16 cellular contexts compared by ENCODE assay signal in genomic region chr1:181073638-181074037, GRCh38. TPM values are rescaled to one million over a fixed set of nuclear protein-coding genes. Genes with fewer than 3 reads are reported as not detected.
DNase-seq lines count a peak whose midpoint lies in the region; ATAC-seq, FAIRE-seq and TF ChIP-seq lines count a peak whose summit lies in the region.
"Had no signal": no experiment of that assay in that cellular context is flagged by ENCODE, and none has a peak within 500 bp of the region (broad histone marks: within the 10 kb centered on the region; RNA-seq: fewer than 3 reads in every experiment).

No MANE protein-coding gene starts in this region.

- H3K79me1 ChIP-seq in trophoblast cell (ENCODE audit: low read length): peaks cover 8% of the 10 kb centered on the region

- H3K4me1 ChIP-seq in prostate gland (replicated peaks) (no peaks in the 10 kb centered on the region), upper lobe of left lung (no peaks in the 10 kb centered on the region), trophoblast cell (ENCODE audit: control insufficient read depth in 1 of 2, insufficient read depth in 2 of 2, low read length in 2 of 2) (peaks cover 6 to 11% of the 10 kb centered on the region in 2 experiments)

- H3K27me3 ChIP-seq in prostate gland (replicated peaks; ENCODE audit: insufficient read depth): no peaks in the 10 kb centered on the region
- H3K27me3 ChIP-seq in upper lobe of left lung: no peaks in the 10 kb centered on the region
- no peaks in the 10 kb centered on the region for H3K27me3 ChIP-seq in trophoblast cell (ENCODE audit: insufficient read depth, low read length)
- H3K27me3 ChIP-seq: cardiac muscle cell had no signal

- H3K23ac ChIP-seq in trophoblast cell (ENCODE audit: low read length): no peak overlapping the region

- no peak for TF ChIP-seq EP300 in upper lobe of left lung (IDR thresholded peaks at IDR 0.05)

- no peak overlapping the region for H2BK5ac ChIP-seq in trophoblast cell (ENCODE audit: low read depth, low read length, poor library complexity)

- H3K79me2 ChIP-seq in trophoblast cell (ENCODE audit: control insufficient read depth, insufficient read depth, low read length, poor library complexity): no peaks in the 10 kb centered on the region

- ATAC-seq in upper lobe of left lung (ENCODE audit: low FRiP score in 2 of 2): no peak
- ATAC-seq: CD8-positive, alpha-beta T cell; esophagus mucosa had no signal

- H3K4ac ChIP-seq in trophoblast cell (ENCODE audit: low read depth, low read length): no peak overlapping the region

- H3K4me2 ChIP-seq in trophoblast cell (ENCODE audit: low read length): no peak overlapping the region

- no peak overlapping the region for H3K9ac ChIP-seq in trophoblast cell (ENCODE audit: low read length)

- H3K27ac ChIP-seq in prostate gland (peak overlapping the region in 1 of 2 donors; percentile 15), upper lobe of left lung (no peak overlapping the region), trophoblast cell (ENCODE audit: low read depth, low read length) (no peak overlapping the region)
- H3K27ac ChIP-seq: cardiac muscle cell had no signal

- TF ChIP-seq POLR2A in prostate gland (IDR thresholded peaks at IDR 0.05) (no peak), upper lobe of left lung (IDR thresholded peaks at IDR 0.05) (no peak)

- DNase-seq in EH (ENCODE audit: low read depth): peak; percentile 98
- DNase-seq in RCC 7860 (ENCODE audit: low spot score): peak; percentile 38
- peak; percentile 83 for DNase-seq in epidermal melanocyte (ENCODE audit: insufficient read length, low spot score)
- peak; percentile 84 for DNase-seq in prostate gland (ENCODE audit: low spot score)
- DNase-seq in upper lobe of left lung: no peak
- no peak for DNase-seq in COR-L47 (lab: John Stamatoyannopoulos, UW)
- no peak for DNase-seq in D721Med (ENCODE audit: insufficient read length, low spot score)
- DNase-seq in trophoblast cell: no peak
- DNase-seq: activated CD4-positive, alpha-beta T cell treated with anti-CD3 and anti-CD28 coated beads for 48 hours; CD8-positive, alpha-beta T cell; KG1; NCI-H2029; NK-92 treated with Interleukin-12 subunit alpha and Interleukin-12 subunit beta, amount 100 ng/mL, for 24 hours; retina had no signal

- FAIRE-seq in RCC 7860 (lab: Jason Lieb, UNC) (peak; percentile 21), D721Med (lab: Jason Lieb, UNC) (no peak)

- H3K4me3 ChIP-seq in prostate gland (no peak overlapping the region), upper lobe of left lung (no peak overlapping the region), trophoblast cell (ENCODE audit: low read depth, low read length) (no peak overlapping the region)
- H3K4me3 ChIP-seq: cardiac muscle cell had no signal

- no peak overlapping the region for H3K18ac ChIP-seq in trophoblast cell (ENCODE audit: low read length)

- H4K12ac ChIP-seq in trophoblast cell (ENCODE audit: low read depth, low read length): no peak overlapping the region

- H3K36me3 ChIP-seq in prostate gland (no peaks in the 10 kb centered on the region), upper lobe of left lung (no peaks in the 10 kb centered on the region), trophoblast cell (ENCODE audit: control insufficient read depth in 1 of 2, insufficient read depth in 2 of 2, low read length in 2 of 2) (no peaks in the 10 kb centered on the region)
- H3K36me3 ChIP-seq: cardiac muscle cell had no signal

- 20% methylated on average over 10 of the region's 10 CpGs for WGBS in prostate gland
- WGBS in upper lobe of left lung, 2 donors: 76 to 79% methylated on average over 10 of the region's 10 CpGs
- no CpG with 5 or more reads among the region's 10 CpGs for WGBS in trophoblast cell (ENCODE audit: extremely low coverage, insufficient coverage, insufficient read length)

- no peak for TF ChIP-seq CTCF in prostate gland (IDR thresholded peaks at IDR 0.05)
- TF ChIP-seq CTCF in upper lobe of left lung (IDR thresholded peaks at IDR 0.05): no peak
- TF ChIP-seq CTCF in D721Med (IDR thresholded peaks at IDR 0.05; ENCODE audit: insufficient read depth, missing control alignments): no peak

- no peak overlapping the region for H2BK12ac ChIP-seq in trophoblast cell (ENCODE audit: low read length)

- H4K91ac ChIP-seq in trophoblast cell (ENCODE audit: low read depth, low read length): no peak overlapping the region

- H2AFZ ChIP-seq in trophoblast cell (ENCODE audit: insufficient read depth, low read length, poor library complexity): no peak overlapping the region

- no peak overlapping the region for H2AK5ac ChIP-seq in trophoblast cell (ENCODE audit: low read length)

- H4K8ac ChIP-seq in trophoblast cell (ENCODE audit: low read depth, low read length): no peak overlapping the region

- no peak overlapping the region for H2BK120ac ChIP-seq in trophoblast cell (ENCODE audit: insufficient read depth, low read length, poor library complexity)

- intact Hi-C loops in prostate gland (cut with DNase I): no loop called here

- H3K14ac ChIP-seq in trophoblast cell (ENCODE audit: low read length): no peak overlapping the region

- H3K9me3 ChIP-seq in prostate gland: no peaks in the 10 kb centered on the region
- no peaks in the 10 kb centered on the region for H3K9me3 ChIP-seq in upper lobe of left lung
- H3K9me3 ChIP-seq in trophoblast cell (ENCODE audit: insufficient read depth, low read depth, low read length): no peaks in the 10 kb centered on the region

RNA-seq across cellular contexts. Expression of gene IER5, which starts 14.9 kb away (rescaled TPM):
- 10 to 100 TPM; 10.3 to 14.3 TPM for total RNA-seq in prostate gland
- 10 to 100 TPM; 15.0 to 43.6 (median 26.1) TPM for total RNA-seq in upper lobe of left lung
- polyA plus RNA-seq in trophoblast cell (2013): 9.0 and 9.8 TPM in 2 replicates

RNA-seq across cellular contexts. Expression of gene MR1, which starts 39.9 kb away (rescaled TPM):
- total RNA-seq in prostate gland (10 to 100 TPM; 14.3 to 17.5 TPM), upper lobe of left lung (10 to 100 TPM; 22.0 to 54.0 (median 26.9) TPM)
- polyA plus RNA-seq in trophoblast cell (2013): 0.57 and 0.79 TPM in 2 replicates
- polyA plus RNA-seq: cardiac muscle cell had no signal

RNA-seq across cellular contexts. Expression of gene STX6, which starts 51.0 kb away (rescaled TPM):
- 10 to 100 TPM; 22.8 to 28.1 TPM for total RNA-seq in prostate gland
- total RNA-seq in upper lobe of left lung: 10 to 100 TPM; 29.2 to 44.1 (median 35.2) TPM
- 11.1 and 11.2 TPM in 2 replicates for polyA plus RNA-seq in trophoblast cell (2013)

Comparison
In these comparisons a context has a peak if more than half of its experiments do, and no peak if none do; other contexts are left out.
1. DNase-seq: peak in EH (single experiment), RCC 7860 (single experiment), epidermal melanocyte (single experiment) and prostate gland (single experiment); none in upper lobe of left lung (0 of 2), COR-L47 (single experiment), D721Med (single experiment) and trophoblast cell (0 of 2).